ENCODE assay signal across 15 cellular contexts in the genomic region with DNA sequence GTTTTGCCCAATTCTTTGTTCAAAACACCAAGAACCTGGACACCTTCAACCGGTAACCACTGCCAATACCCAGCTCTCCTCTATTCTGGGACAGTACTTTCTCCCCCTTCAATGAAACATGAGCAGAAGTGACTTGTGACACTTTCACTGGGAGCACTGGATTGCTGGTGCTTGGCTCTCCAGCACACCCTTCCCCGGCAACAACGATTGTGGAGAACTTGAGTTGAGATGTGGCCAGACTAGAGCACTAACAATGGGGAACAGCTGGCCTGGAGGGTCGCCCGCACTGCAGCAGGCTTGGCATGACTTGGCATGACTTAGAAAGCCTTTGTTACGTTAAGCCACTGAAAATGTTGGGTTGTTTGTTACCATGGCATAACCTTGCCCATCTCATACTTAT. TPM values are rescaled to one million over a fixed set of nuclear protein-coding genes. Genes with fewer than 3 reads are reported as not detected.
DNase-seq lines count a peak whose midpoint lies in the region; ATAC-seq lines count a peak whose summit lies in the region.
"Had no signal": no experiment of that assay in that cellular context is flagged by ENCODE, and none has a peak within 500 bp of the region (broad histone marks: within the 10 kb centered on the region; RNA-seq: fewer than 3 reads in every experiment).

No MANE protein-coding gene starts in this region.

- no peak for ATAC-seq in activated naive CD4-positive, alpha-beta T cell treated with anti-CD3 and anti-CD28 coated beads, Interleukin-2, amount 50 U/mL, for 72 hours
- ATAC-seq: GM12878, PC-3 had no signal

- H3K36me3 Mint-ChIP-seq in activated naive CD4-positive, alpha-beta T cell treated with anti-CD3 and anti-CD28 coated beads, Interleukin-2, amount 50 U/mL, for 72 hours = no peaks in the 10 kb centered on the region

- peaks cover 0 to 5% of the 10 kb centered on the region in 2 donors for H3K9me3 Mint-ChIP-seq in activated naive CD4-positive, alpha-beta T cell treated with anti-CD3 and anti-CD28 coated beads, Interleukin-2, amount 50 U/mL, for 72 hours

- DNase-seq in anterior cingulate cortex (lab: John Stamatoyannopoulos, UW) (peak in 43 of 58 donors; percentile 8 to 85 (median 51)), fibroblast of gingiva (ENCODE audit: low read depth) (peak; percentile 46), myocyte (ENCODE audit: low read depth) (peak; percentile 69), substantia nigra (lab: John Stamatoyannopoulos, UW) (peak in 42 of 49 donors; percentile 13 to 81 (median 52)), OCI-M2 (lab: John Stamatoyannopoulos, UW; ENCODE audit: unreplicated experiment) (no peak)
- no peak for DNase-seq in activated naive CD4-positive, alpha-beta T cell (lab: John Stamatoyannopoulos, UW)
- no peak for DNase-seq in activated naive CD4-positive, alpha-beta T cell treated with anti-CD3 and anti-CD28 coated beads, Interleukin-2, amount 50 U/mL, for 72 hours (ENCODE audit: low spot score in 2 of 2)
- DNase-seq: IMR-90, NCI-H1417, NCI-H1930, NCI-H526 treated with DMSO at 0.1 percent for 48 hours, PC-3 had no signal

- H3K27ac Mint-ChIP-seq in activated naive CD4-positive, alpha-beta T cell treated with anti-CD3 and anti-CD28 coated beads, Interleukin-2, amount 50 U/mL, for 72 hours = no peak overlapping the region

- peak overlapping the region; percentile 7 for H3K27ac ChIP-seq in substantia nigra (ENCODE audit: low read depth, low read length, poor library complexity, severe bottlenecking)
- H3K27ac ChIP-seq: BLaER1 treated with 17β-estradiol and CSF1 and Interleukin-3, amounts not matched to agents 10 nM and 100 nM; SJSA1 had no signal

RNA-seq across cellular contexts. Expression of gene B3GLCT, which starts 7.5 kb away (rescaled TPM):
- 4.2 and 5.0 TPM in 2 replicates for total RNA-seq in myocyte
- 4.2 TPM for polyA plus RNA-seq in myocyte (2012)
- 1 to 10 TPM; 3.1 to 3.2 TPM for total RNA-seq in activated naive CD4-positive, alpha-beta T cell treated with anti-CD3 and anti-CD28 coated beads, Interleukin-2, amount 50 U/mL, for 72 hours

RNA-seq across cellular contexts. Expression of gene HSPH1, which starts 30.6 kb away (rescaled TPM):
- 68.7 and 78.2 TPM in 2 replicates for total RNA-seq in myocyte
- polyA plus RNA-seq in myocyte (2012) = 42.4 TPM
- total RNA-seq in activated naive CD4-positive, alpha-beta T cell treated with anti-CD3 and anti-CD28 coated beads, Interleukin-2, amount 50 U/mL, for 72 hours = 100 to 1,000 TPM; 165 to 253 TPM

Comparison
In these comparisons a context has a peak if more than half of its experiments do, and no peak if none do; other contexts are left out.
1. DNase-seq: peak in anterior cingulate cortex (43 of 58), fibroblast of gingiva (single experiment), myocyte (single experiment) and substantia nigra (42 of 49); none in OCI-M2 (single experiment), activated naive CD4-positive, alpha-beta T cell (0 of 4) and activated naive CD4-positive, alpha-beta T cell treated with anti-CD3 and anti-CD28 coated beads, Interleukin-2, amount 50 U/mL, for 72 hours (0 of 2).